ENCODE assay signal across 8 cellular contexts in genomic region chr3:121661376-121661775, GRCh38. TPM values are rescaled to one million over a fixed set of nuclear protein-coding genes. Genes with fewer than 3 reads are reported as not detected.
DNase-seq lines count a peak whose midpoint lies in the region; ATAC-seq, FAIRE-seq and TF ChIP-seq lines count a peak whose summit lies in the region.

No MANE protein-coding gene starts in this region.

- H3K27me3 Mint-ChIP-seq in endodermal cell (ENCODE audit: insufficient read depth), result no peaks in the 10 kb centered on the region

- peaks cover 27% of the 10 kb centered on the region for H3K36me3 Mint-ChIP-seq in endodermal cell (ENCODE audit: low read depth)

- POLR2A ChIA-PET in GM10248 (lab: Yijun Ruan, JAX), result interaction anchor here (0.7 to 0.9 kb wide), 3 partner anchors 20 to 1915 kb away, joined by 3 read pairs; no protein-coding TSS in a partner anchor

- intact Hi-C loops in sigmoid colon (cut with DNase I), result no loop called here

- peaks cover 11% of the 10 kb centered on the region for H3K4me1 ChIP-seq in RWPE2 (ENCODE audit: insufficient read depth, poor library complexity, severe bottlenecking)
- H3K4me1 ChIP-seq in endodermal cell (ENCODE audit: control insufficient read depth, insufficient read depth, low read length), result no peaks in the 10 kb centered on the region
- H3K4me1 ChIP-seq in sigmoid colon, result no peaks in the 10 kb centered on the region

- H3K36me3 ChIP-seq in RWPE2 (ENCODE audit: low read depth) (peaks cover 34% of the 10 kb centered on the region), endodermal cell (ENCODE audit: control insufficient read depth, insufficient read depth, low read length) (peaks cover 37% of the 10 kb centered on the region), sigmoid colon (peaks cover 11 to 42% (median 29%) of the 10 kb centered on the region in 4 donors)

- TF ChIP-seq CTCF in RWPE2 (IDR thresholded peaks at IDR 0.05; ENCODE audit: poor library complexity, severe bottlenecking), result no peak
- TF ChIP-seq CTCF in endodermal cell (conservative IDR thresholded peaks at IDR 0.05), result no peak
- no peak for TF ChIP-seq CTCF in sigmoid colon (IDR thresholded peaks at IDR 0.05)
- no peak for TF ChIP-seq CTCF in GM10248 (IDR thresholded peaks at IDR 0.05; ENCODE audit: control extremely low read depth, extremely low read depth, low read depth, missing control alignments)

- H3K4me3 Mint-ChIP-seq in endodermal cell, result no peak overlapping the region

- H3K9me3 Mint-ChIP-seq in endodermal cell, result no peaks in the 10 kb centered on the region

- 93 to 95% methylated on average over 5 to 6 of the region's 6 CpGs for WGBS in endodermal cell (ENCODE audit: insufficient coverage in 1 of 2, insufficient read length in 1 of 2), 2 experiments
- 86 to 92% methylated on average over 6 of the region's 6 CpGs for WGBS in sigmoid colon, 2 donors

- ATAC-seq in RWPE2 (ENCODE audit: low read depth) (peak; percentile 62), HG03354 (IDR thresholded peaks at IDR 0.05; ENCODE audit: poor library complexity, severe bottlenecking, unreplicated experiment) (no peak)

- H3K9ac ChIP-seq in endodermal cell (ENCODE audit: extremely low read depth, low read length, poor library complexity, severe bottlenecking), result no peak overlapping the region

- DNase-seq in GM12891 (ENCODE audit: insufficient read length, low spot score) (no peak), RWPE2 (ENCODE audit: low spot score) (no peak), endodermal cell (no peak), sigmoid colon (no peak), midbrain (lab: John Stamatoyannopoulos, UW) (no peak), GM10248 (ENCODE audit: extremely low spot score) (no peak), cortex of kidney (lab: John Stamatoyannopoulos, UW) (no peak)

- H3K4me3 ChIP-seq in RWPE2 (ENCODE audit: severe bottlenecking), result no peak overlapping the region
- no peak overlapping the region for H3K4me3 ChIP-seq in endodermal cell (ENCODE audit: low read length)
- H3K4me3 ChIP-seq in sigmoid colon, result no peak overlapping the region

- TF ChIP-seq POLR2A in GM12891 (IDR thresholded peaks at IDR 0.05; ENCODE audit: low read depth, low read length) (no peak), sigmoid colon (IDR thresholded peaks at IDR 0.05) (no peak)

- no peaks in the 10 kb centered on the region for H3K9me3 ChIP-seq in RWPE2 (ENCODE audit: severe bottlenecking)
- no peaks in the 10 kb centered on the region for H3K9me3 ChIP-seq in endodermal cell (ENCODE audit: control insufficient read depth, low read length)
- no peaks in the 10 kb centered on the region for H3K9me3 ChIP-seq in sigmoid colon

- no peak for TF ChIP-seq EP300 in sigmoid colon (IDR thresholded peaks at IDR 0.05)

- peak overlapping the region; percentile 49 for H3K27ac Mint-ChIP-seq in endodermal cell

- FAIRE-seq in GM12891 (lab: Jason Lieb, UNC), result peak; percentile 78

- no peaks in the 10 kb centered on the region for H3K4me1 Mint-ChIP-seq in endodermal cell

- no peaks in the 10 kb centered on the region for H3K27me3 ChIP-seq in RWPE2 (ENCODE audit: insufficient read depth, poor library complexity, severe bottlenecking)
- no peaks in the 10 kb centered on the region for H3K27me3 ChIP-seq in endodermal cell (ENCODE audit: control insufficient read depth, insufficient read depth, low read length, poor library complexity, severe bottlenecking)
- no peaks in the 10 kb centered on the region for H3K27me3 ChIP-seq in sigmoid colon

- CTCF ChIA-PET in GM10248 (lab: Yijun Ruan, JAX), result interaction anchor here (1.6 to 3.3 kb wide), 2 partner anchors 10 to 115 kb away, joined by 4 to 12 read pairs; no protein-coding TSS in a partner anchor

- H3K27ac ChIP-seq in RWPE2 (ENCODE audit: poor library complexity, severe bottlenecking) (no peak overlapping the region), endodermal cell (ENCODE audit: low read depth, low read length) (no peak overlapping the region), sigmoid colon (peak overlapping the region in 3 of 4 donors; percentile 46 to 55 (median 54))

TF ChIP-seq in GM12891, 5 proteins besides CTCF, POLR2A, EP300 and RAD21:
- no peak for TF ChIP-seq POU2F2 (IDR thresholded peaks at IDR 0.05; ENCODE audit: low read depth, low read length)
- TF ChIP-seq SPI1 (IDR thresholded peaks at IDR 0.05; ENCODE audit: low read depth, low read length), result no peak
- no peak for TF ChIP-seq POLR2AphosphoS5 (IDR thresholded peaks at IDR 0.05; ENCODE audit: low read depth, low read length)
- TF ChIP-seq PAX5 (IDR thresholded peaks at IDR 0.05; ENCODE audit: insufficient read depth, low read length, severe bottlenecking), result no peak
- no peak for TF ChIP-seq TAF1 (IDR thresholded peaks at IDR 0.05; ENCODE audit: low read depth, low read length)

RNA-seq across cellular contexts. Expression of gene HCLS1, which starts 0.7 kb away (rescaled TPM):
- 218 TPM for polyA plus RNA-seq in GM12891 (2012; ENCODE audit: low read depth, missing spikeins)
- 1 to 10 TPM in 1 of 2 donors, under 1 TPM in 1; 0.53 to 1.3 TPM for total RNA-seq in endodermal cell
- 0.11 TPM for polyA plus RNA-seq in endodermal cell (2013, experiment 1 of 2)
- polyA plus RNA-seq in endodermal cell (2013, experiment 2 of 2), result 0.21 TPM
- 10 to 100 TPM; 34.2 to 51.4 (median 38.6) TPM for total RNA-seq in sigmoid colon
- 10 to 100 TPM; 13.2 to 91.9 (median 22.2) TPM for polyA plus RNA-seq in sigmoid colon

Comparison
In these comparisons a context has a peak if more than half of its experiments do, and no peak if none do; other contexts are left out.
1. H3K27ac ChIP-seq: peak in sigmoid colon (3 of 4); none in RWPE2 (single experiment) and endodermal cell (single experiment).
2. RNA of gene HCLS1, which starts 0.7 kb away (total RNA-seq): 34.2 to 51.4 TPM in sigmoid colon; 0.53 to 1.3 TPM in endodermal cell; every median in the first group is over 10 times any median in the second.